In the genomic region with DNA sequence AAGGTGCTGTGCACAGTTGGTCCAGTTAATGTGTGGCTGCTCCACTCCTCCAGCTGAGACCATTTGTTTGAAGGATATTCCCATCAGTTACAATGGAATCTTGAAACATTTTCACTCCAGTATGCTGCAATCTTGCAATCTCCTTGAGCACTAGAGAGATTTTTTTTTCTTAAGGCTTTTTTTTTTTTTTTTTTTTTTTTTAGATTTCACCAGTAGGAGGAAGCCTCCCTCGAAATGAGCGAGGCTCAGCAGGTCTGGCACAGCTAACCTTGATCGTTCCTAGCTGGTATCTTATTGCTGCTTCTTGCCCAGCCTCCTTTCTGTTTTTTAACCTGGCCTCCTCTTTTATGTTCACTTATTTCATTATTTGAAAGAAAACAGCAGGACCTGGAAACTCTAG, we compare ENCODE assay signal across 9 cellular contexts. TPM values are rescaled to one million over a fixed set of nuclear protein-coding genes. Genes with fewer than 3 reads are reported as not detected.
A peak's percentile ranks its signal among the peaks of the same experiment; 100 is the strongest.
DNase-seq lines count a peak whose midpoint lies in the region; ATAC-seq and TF ChIP-seq lines count a peak whose summit lies in the region.
"Had no signal": no experiment of that assay in that cellular context is flagged by ENCODE, and none has a peak within 500 bp of the region (broad histone marks: within the 10 kb centered on the region; RNA-seq: fewer than 3 reads in every experiment).

No MANE protein-coding gene starts in this region.

- H3K4me1 Mint-ChIP-seq in WTC11, result peaks cover 35% of the 10 kb centered on the region

- no peaks in the 10 kb centered on the region for H3K9me3 ChIP-seq in WERI-Rb-1 (ENCODE audit: severe bottlenecking)

- H3K36me3 ChIP-seq in H7 (replicated peaks; ENCODE audit: control insufficient read depth, insufficient read depth, low read length), result no peaks in the 10 kb centered on the region
- H3K36me3 ChIP-seq in WERI-Rb-1, result no peaks in the 10 kb centered on the region

- H3K27me3 Mint-ChIP-seq in WTC11 (ENCODE audit: low read depth), result no peaks in the 10 kb centered on the region

- ATAC-seq in WTC11, result peak; percentile 45
- ATAC-seq in GM18907 (IDR thresholded peaks at IDR 0.05; ENCODE audit: unreplicated experiment), result no peak
- ATAC-seq in HG03342 (IDR thresholded peaks at IDR 0.05; ENCODE audit: unreplicated experiment), result no peak

- TF ChIP-seq CTCF in AG09309 (IDR thresholded peaks at IDR 0.05; ENCODE audit: control insufficient read depth, insufficient read depth, low read depth, low read length, missing control alignments) (peak; percentile 12), WTC11 (IDR thresholded peaks at IDR 0.05) (no peak), WERI-Rb-1 (IDR thresholded peaks at IDR 0.05; ENCODE audit: low read depth, low read length) (no peak)

- no peaks in the 10 kb centered on the region for H3K27me3 ChIP-seq in H7 (ENCODE audit: control insufficient read depth, insufficient read depth, low read length)
- no peaks in the 10 kb centered on the region for H3K27me3 ChIP-seq in WERI-Rb-1 (ENCODE audit: insufficient read depth, low read depth, severe bottlenecking)

- POLR2A ChIA-PET in WTC11 (lab: Charles Lee), result interaction anchor here (0.6 to 0.9 kb wide), 3 partner anchors 49 to 178 kb away, joined by 3 to 10 read pairs (median 5); no protein-coding TSS in a partner anchor

- H3K4me3 ChIP-seq in AG09309 (ENCODE audit: control insufficient read depth, low read depth, low read length) (no peak overlapping the region), H7 (ENCODE audit: insufficient read depth, low read depth, low read length) (no peak overlapping the region; the same call in 1 of the 2 replicates), WERI-Rb-1 (ENCODE audit: low read depth, low read length) (no peak overlapping the region)

- H3K9me3 Mint-ChIP-seq in WTC11, result no peaks in the 10 kb centered on the region

- peak overlapping the region; percentile 44 for H3K4me3 Mint-ChIP-seq in WTC11

- H3K27ac ChIP-seq in WERI-Rb-1, result no peak overlapping the region

- H3K27ac Mint-ChIP-seq in WTC11, result peak overlapping the region; percentile 82

- CTCF ChIA-PET in WTC11 (lab: Charles Lee), result interaction anchor here (0.7 to 1.4 kb wide), 8 partner anchors 9 to 760 kb away, joined by 3 to 6 read pairs (median 3); no protein-coding TSS in a partner anchor

- DNase-seq in AG09309 (ENCODE audit: low read depth), result no peak
- peak; percentile 31 for DNase-seq in H7
- no peak for DNase-seq in WTC11 (ENCODE audit: low spot score)
- peak; percentile 18 for DNase-seq in iPS-NIHi11 (ENCODE audit: low spot score)
- no peak for DNase-seq in WERI-Rb-1
- DNase-seq in mesenteric fat pad (ENCODE audit: low spot score), result no peak
- DNase-seq: NCI-H510A treated with DMSO at 0.1 percent for 48 hours had no signal

- no peaks in the 10 kb centered on the region for H3K36me3 Mint-ChIP-seq in WTC11

TF ChIP-seq in WTC11, 78 proteins besides CTCF, POLR2A, EP300 and RAD21 (continues in another document):
- no peak for TF ChIP-seq USF1 (CRISPR knock-in tag; IDR thresholded peaks at IDR 0.05)
- TF ChIP-seq, protein P1, sequence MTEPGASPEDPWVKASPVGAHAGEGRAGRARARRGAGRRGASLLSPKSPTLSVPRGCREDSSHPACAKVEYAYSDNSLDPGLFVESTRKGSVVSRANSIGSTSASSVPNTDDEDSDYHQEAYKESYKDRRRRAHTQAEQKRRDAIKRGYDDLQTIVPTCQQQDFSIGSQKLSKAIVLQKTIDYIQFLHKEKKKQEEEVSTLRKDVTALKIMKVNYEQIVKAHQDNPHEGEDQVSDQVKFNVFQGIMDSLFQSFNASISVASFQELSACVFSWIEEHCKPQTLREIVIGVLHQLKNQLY (CRISPR knock-in tag; IDR thresholded peaks at IDR 0.05), result no peak
- no peak for TF ChIP-seq ZNF138 (CRISPR knock-in tag; conservative IDR thresholded peaks at IDR 0.05)
- no peak for TF ChIP-seq SMAD3 (CRISPR knock-in tag; IDR thresholded peaks at IDR 0.05; ENCODE audit: borderline replicate concordance)
- TF ChIP-seq, protein P2, sequence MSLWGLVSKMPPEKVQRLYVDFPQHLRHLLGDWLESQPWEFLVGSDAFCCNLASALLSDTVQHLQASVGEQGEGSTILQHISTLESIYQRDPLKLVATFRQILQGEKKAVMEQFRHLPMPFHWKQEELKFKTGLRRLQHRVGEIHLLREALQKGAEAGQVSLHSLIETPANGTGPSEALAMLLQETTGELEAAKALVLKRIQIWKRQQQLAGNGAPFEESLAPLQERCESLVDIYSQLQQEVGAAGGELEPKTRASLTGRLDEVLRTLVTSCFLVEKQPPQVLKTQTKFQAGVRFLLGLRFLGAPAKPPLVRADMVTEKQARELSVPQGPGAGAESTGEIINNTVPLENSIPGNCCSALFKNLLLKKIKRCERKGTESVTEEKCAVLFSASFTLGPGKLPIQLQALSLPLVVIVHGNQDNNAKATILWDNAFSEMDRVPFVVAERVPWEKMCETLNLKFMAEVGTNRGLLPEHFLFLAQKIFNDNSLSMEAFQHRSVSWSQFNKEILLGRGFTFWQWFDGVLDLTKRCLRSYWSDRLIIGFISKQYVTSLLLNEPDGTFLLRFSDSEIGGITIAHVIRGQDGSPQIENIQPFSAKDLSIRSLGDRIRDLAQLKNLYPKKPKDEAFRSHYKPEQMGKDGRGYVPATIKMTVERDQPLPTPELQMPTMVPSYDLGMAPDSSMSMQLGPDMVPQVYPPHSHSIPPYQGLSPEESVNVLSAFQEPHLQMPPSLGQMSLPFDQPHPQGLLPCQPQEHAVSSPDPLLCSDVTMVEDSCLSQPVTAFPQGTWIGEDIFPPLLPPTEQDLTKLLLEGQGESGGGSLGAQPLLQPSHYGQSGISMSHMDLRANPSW (CRISPR knock-in tag; conservative IDR thresholded peaks at IDR 0.05; ENCODE audit: low read depth), result no peak
- TF ChIP-seq ARID4B (CRISPR knock-in tag; IDR thresholded peaks at IDR 0.05; ENCODE audit: borderline replicate concordance), result no peak
- no peak for TF ChIP-seq TEAD1 (CRISPR knock-in tag; IDR thresholded peaks at IDR 0.05)
- TF ChIP-seq, protein P3, sequence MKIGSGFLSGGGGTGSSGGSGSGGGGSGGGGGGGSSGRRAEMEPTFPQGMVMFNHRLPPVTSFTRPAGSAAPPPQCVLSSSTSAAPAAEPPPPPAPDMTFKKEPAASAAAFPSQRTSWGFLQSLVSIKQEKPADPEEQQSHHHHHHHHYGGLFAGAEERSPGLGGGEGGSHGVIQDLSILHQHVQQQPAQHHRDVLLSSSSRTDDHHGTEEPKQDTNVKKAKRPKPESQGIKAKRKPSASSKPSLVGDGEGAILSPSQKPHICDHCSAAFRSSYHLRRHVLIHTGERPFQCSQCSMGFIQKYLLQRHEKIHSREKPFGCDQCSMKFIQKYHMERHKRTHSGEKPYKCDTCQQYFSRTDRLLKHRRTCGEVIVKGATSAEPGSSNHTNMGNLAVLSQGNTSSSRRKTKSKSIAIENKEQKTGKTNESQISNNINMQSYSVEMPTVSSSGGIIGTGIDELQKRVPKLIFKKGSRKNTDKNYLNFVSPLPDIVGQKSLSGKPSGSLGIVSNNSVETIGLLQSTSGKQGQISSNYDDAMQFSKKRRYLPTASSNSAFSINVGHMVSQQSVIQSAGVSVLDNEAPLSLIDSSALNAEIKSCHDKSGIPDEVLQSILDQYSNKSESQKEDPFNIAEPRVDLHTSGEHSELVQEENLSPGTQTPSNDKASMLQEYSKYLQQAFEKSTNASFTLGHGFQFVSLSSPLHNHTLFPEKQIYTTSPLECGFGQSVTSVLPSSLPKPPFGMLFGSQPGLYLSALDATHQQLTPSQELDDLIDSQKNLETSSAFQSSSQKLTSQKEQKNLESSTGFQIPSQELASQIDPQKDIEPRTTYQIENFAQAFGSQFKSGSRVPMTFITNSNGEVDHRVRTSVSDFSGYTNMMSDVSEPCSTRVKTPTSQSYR (CRISPR knock-in tag; IDR thresholded peaks at IDR 0.05), result no peak

RNA-seq across cellular contexts. Expression of gene RAP2B, which starts 48.1 kb away (rescaled TPM):
- 13.7 and 16.4 TPM in 2 replicates for total RNA-seq in H7 (2014; rRNA removed; shearing (Covaris generic))
- total RNA-seq in WTC11 (2021) (21.8 to 25.6 TPM (median 22.6 TPM) in 3 replicates), mesenteric fat pad (17.0 TPM)

Comparison
In these comparisons a context has a peak if more than half of its experiments do, and no peak if none do; other contexts are left out.
1. DNase-seq: peak in H7 (single experiment) and iPS-NIHi11 (single experiment); none in AG09309 (single experiment), WTC11 (single experiment), WERI-Rb-1 (single experiment) and mesenteric fat pad (single experiment).